In the genomic region with DNA sequence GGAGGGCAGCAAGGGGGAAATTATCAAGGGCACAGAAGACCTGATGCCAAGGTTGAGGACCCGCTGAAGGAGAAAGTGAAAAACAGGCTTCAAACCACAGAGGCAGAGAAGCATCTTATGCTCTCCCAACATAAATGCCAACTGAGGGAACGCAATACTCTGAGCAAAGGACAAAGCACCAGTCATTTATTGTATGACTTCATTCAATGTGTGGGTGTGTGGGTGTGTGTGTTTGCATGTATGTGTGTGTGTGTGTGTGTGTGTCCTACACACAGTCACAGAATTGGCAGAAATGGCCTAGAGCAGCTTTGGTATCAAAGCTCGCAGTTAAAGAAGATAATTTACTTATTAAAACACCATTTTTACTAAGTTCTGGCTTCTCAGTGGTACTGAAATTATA, we compare ENCODE assay signal across 21 cellular contexts. TPM values are rescaled to one million over a fixed set of nuclear protein-coding genes. Genes with fewer than 3 reads are reported as not detected.
DNase-seq lines count a peak whose midpoint lies in the region; ATAC-seq and TF ChIP-seq lines count a peak whose summit lies in the region.
"Had no signal": no experiment of that assay in that cellular context is flagged by ENCODE, and none has a peak within 500 bp of the region (broad histone marks: within the 10 kb centered on the region; RNA-seq: fewer than 3 reads in every experiment).

No MANE protein-coding gene starts in this region.

- CTCF ChIA-PET in CD8-positive, alpha-beta memory T cell (lab: Charles Lee), result no interaction called here
- CTCF ChIA-PET in activated naive CD4-positive, alpha-beta T cell treated with anti-CD3 and anti-CD28 coated beads, Interleukin-2, amount 10 ng/mL, durations not matched to agents 7 days and 5 days (lab: Charles Lee), result interaction anchor here (5.1 kb wide), 1 partner anchor 16 kb away, joined by 30 read pairs; no protein-coding TSS in a partner anchor

- H3K23ac ChIP-seq in mesenchymal stem cell (ENCODE audit: low read length in 2 of 2), result no peak overlapping the region

- H3K4me3 Mint-ChIP-seq in CD4-positive, CD25-positive, alpha-beta regulatory T cell, result peak overlapping the region; percentile 20 to 89 (median 78)
- H3K4me3 Mint-ChIP-seq in CD8-positive, alpha-beta memory T cell, result peak overlapping the region in 4 of 7 donors; percentile 1 to 24 (median 12)
- H3K4me3 Mint-ChIP-seq in activated naive CD4-positive, alpha-beta T cell treated with anti-CD3 and anti-CD28 coated beads, Interleukin-2, amount 10 ng/mL, durations not matched to agents 7 days and 5 days, result no peak overlapping the region
- no peak overlapping the region for H3K4me3 Mint-ChIP-seq in neural progenitor cell
- H3K4me3 Mint-ChIP-seq: type B pancreatic cell had no signal

- POLR2A ChIA-PET in CD8-positive, alpha-beta memory T cell (lab: Charles Lee), result no interaction called here

- H4K20me1 ChIP-seq in neural progenitor cell (ENCODE audit: low read depth), result no peaks in the 10 kb centered on the region

- no peak overlapping the region for H3K18ac ChIP-seq in mesenchymal stem cell (ENCODE audit: low read depth in 1 of 2, low read length in 2 of 2)

- no peak overlapping the region for H2BK15ac ChIP-seq in mesenchymal stem cell (ENCODE audit: low read depth, poor library complexity, severe bottlenecking)

- no peaks in the 10 kb centered on the region for H3K27me3 ChIP-seq in CD4-positive, CD25-positive, alpha-beta regulatory T cell (ENCODE audit: control insufficient read depth, insufficient read depth, low read length)
- H3K27me3 ChIP-seq in CD8-positive, alpha-beta memory T cell (ENCODE audit: insufficient read depth, low read length, poor library complexity, severe bottlenecking), result no peaks in the 10 kb centered on the region
- H3K27me3 ChIP-seq in mesenchymal stem cell (ENCODE audit: control insufficient read depth in 1 of 2, insufficient read depth in 1 of 2, low read length in 2 of 2) (no peaks in the 10 kb centered on the region), neural progenitor cell (no peaks in the 10 kb centered on the region), left ventricle myocardium inferior (ENCODE audit: low read depth) (no peaks in the 10 kb centered on the region)
- H3K27me3 ChIP-seq: brain microvascular endothelial cell, heart left ventricle had no signal

- peak overlapping the region; percentile 57 to 96 (median 96) for H3K27ac Mint-ChIP-seq in CD4-positive, CD25-positive, alpha-beta regulatory T cell
- H3K27ac Mint-ChIP-seq in CD8-positive, alpha-beta memory T cell, result peak overlapping the region in 6 of 8 donors; percentile 8 to 78 (median 62)
- H3K27ac Mint-ChIP-seq in activated naive CD4-positive, alpha-beta T cell treated with anti-CD3 and anti-CD28 coated beads, Interleukin-2, amount 10 ng/mL, durations not matched to agents 7 days and 5 days, result peak overlapping the region; percentile 21
- H3K27ac Mint-ChIP-seq in neural progenitor cell, result no peak overlapping the region
- H3K27ac Mint-ChIP-seq: type B pancreatic cell had no signal

- peak overlapping the region; percentile 55 for H3K4me3 ChIP-seq in CD4-positive, CD25-positive, alpha-beta regulatory T cell (ENCODE audit: low read depth, low read length)
- no peak overlapping the region for H3K4me3 ChIP-seq in CD8-positive, alpha-beta memory T cell (ENCODE audit: low read length)
- H3K4me3 ChIP-seq in mesenchymal stem cell (ENCODE audit: insufficient read depth in 1 of 2, low read depth in 1 of 2, low read length in 2 of 2) (no peak overlapping the region), neural progenitor cell (no peak overlapping the region), left ventricle myocardium inferior (no peak overlapping the region)
- H3K4me3 ChIP-seq: heart left ventricle had no signal

- H3K4me2 ChIP-seq in mesenchymal stem cell (ENCODE audit: low read length, poor library complexity, severe bottlenecking) (no peak overlapping the region), neural progenitor cell (no peak overlapping the region)

- DNase-seq in CD4-positive, CD25-positive, alpha-beta regulatory T cell, result no peak
- DNase-seq in CD8-positive, alpha-beta memory T cell, result no peak
- no peak for DNase-seq in activated naive CD4-positive, alpha-beta T cell treated with anti-CD3 and anti-CD28 coated beads, Interleukin-2, amount 10 ng/mL, durations not matched to agents 7 days and 5 days
- DNase-seq in mesenchymal stem cell (no peak), neural progenitor cell (ENCODE audit: low spot score) (no peak), left cardiac atrium (no peak), left ventricle myocardium inferior (no peak)
- DNase-seq: activated CD4-positive, CD25-positive, alpha-beta regulatory T cell treated with anti-CD3 and anti-CD28 coated beads, Interleukin-2, amount 50 U/mL, for 72 hours; activated gamma-delta T cell; brain microvascular endothelial cell; dermis blood vessel endothelial cell; DMS79; heart left ventricle; mesendoderm; NCI-H1694; NCI-H446; retina; T-helper 9 cell had no signal

- no peak overlapping the region for H4K91ac ChIP-seq in mesenchymal stem cell (ENCODE audit: low read length)

- H3F3A ChIP-seq in neural progenitor cell (ENCODE audit: low read depth), result no peaks in the 10 kb centered on the region

- H3K79me1 ChIP-seq in mesenchymal stem cell (replicated peaks; ENCODE audit: low read length, poor library complexity, severe bottlenecking), result peaks cover 23% of the 10 kb centered on the region

- intact Hi-C loops in left cardiac atrium (cut with DNase I) (no loop called here), left ventricle myocardium inferior (cut with micrococcal nuclease) (no loop called here)

- H3K36me3 ChIP-seq in CD4-positive, CD25-positive, alpha-beta regulatory T cell (ENCODE audit: control insufficient read depth, insufficient read depth, low read length), result peaks cover 37% of the 10 kb centered on the region
- peaks cover 11% of the 10 kb centered on the region for H3K36me3 ChIP-seq in CD8-positive, alpha-beta memory T cell (ENCODE audit: insufficient read depth, low read length)
- peaks cover 9 to 11% of the 10 kb centered on the region in 2 experiments for H3K36me3 ChIP-seq in mesenchymal stem cell (ENCODE audit: control insufficient read depth in 1 of 2, insufficient read depth in 2 of 2, low read depth in 1 of 2, low read length in 2 of 2)
- H3K36me3 ChIP-seq in neural progenitor cell, result no peaks in the 10 kb centered on the region
- peaks cover 7% of the 10 kb centered on the region for H3K36me3 ChIP-seq in left ventricle myocardium inferior
- H3K36me3 ChIP-seq: brain microvascular endothelial cell had no signal

- H2AK5ac ChIP-seq in mesenchymal stem cell (ENCODE audit: low read length, severe bottlenecking), result peak overlapping the region; percentile 89

- H3K27me3 Mint-ChIP-seq in CD4-positive, CD25-positive, alpha-beta regulatory T cell, result no peaks in the 10 kb centered on the region
- H3K27me3 Mint-ChIP-seq in CD8-positive, alpha-beta memory T cell, result no peaks in the 10 kb centered on the region
- H3K27me3 Mint-ChIP-seq in activated naive CD4-positive, alpha-beta T cell treated with anti-CD3 and anti-CD28 coated beads, Interleukin-2, amount 10 ng/mL, durations not matched to agents 7 days and 5 days, result no peaks in the 10 kb centered on the region
- H3K27me3 Mint-ChIP-seq in neural progenitor cell (ENCODE audit: insufficient read depth, low read depth), result no peaks in the 10 kb centered on the region
- H3K27me3 Mint-ChIP-seq: type B pancreatic cell had no signal

- no peak overlapping the region for H2BK120ac ChIP-seq in mesenchymal stem cell (ENCODE audit: low read depth, low read length)

- no peak overlapping the region for H4K8ac ChIP-seq in mesenchymal stem cell (ENCODE audit: low read length)

- peaks cover 95% of the 10 kb centered on the region for H3K4me1 ChIP-seq in CD4-positive, CD25-positive, alpha-beta regulatory T cell (ENCODE audit: control insufficient read depth, insufficient read depth, low read length, poor library complexity, severe bottlenecking)
- H3K4me1 ChIP-seq in CD8-positive, alpha-beta memory T cell (ENCODE audit: insufficient read depth, low read length), result peaks cover 51% of the 10 kb centered on the region
- peaks cover 16% of the 10 kb centered on the region for H3K4me1 ChIP-seq in mesenchymal stem cell (ENCODE audit: control insufficient read depth, insufficient read depth, low read depth, low read length)
- H3K4me1 ChIP-seq in neural progenitor cell, result peaks cover 3% of the 10 kb centered on the region
- peaks cover 29% of the 10 kb centered on the region for H3K4me1 ChIP-seq in left ventricle myocardium inferior

- no peak overlapping the region for H2BK12ac ChIP-seq in mesenchymal stem cell (ENCODE audit: low read length in 2 of 2)

- ATAC-seq in CD4-positive, CD25-positive, alpha-beta regulatory T cell (ENCODE audit: low read depth in 2 of 2), result no peak
- no peak for ATAC-seq in left cardiac atrium
- ATAC-seq: heart left ventricle, Right ventricle myocardium inferior had no signal

- TF ChIP-seq CTCF in neural progenitor cell (IDR thresholded peaks at IDR 0.05) (no peak), left ventricle myocardium inferior (IDR thresholded peaks at IDR 0.05; ENCODE audit: borderline replicate concordance) (no peak)

- peaks cover 3% of the 10 kb centered on the region for H3K79me2 ChIP-seq in neural progenitor cell (ENCODE audit: low read depth)

- no peak overlapping the region for H2AFZ ChIP-seq in mesenchymal stem cell (ENCODE audit: low read depth, low read length)
- no peak overlapping the region for H2AFZ ChIP-seq in neural progenitor cell (replicated peaks)

- no peak overlapping the region for H3K14ac ChIP-seq in mesenchymal stem cell (ENCODE audit: low read length in 2 of 2)

- H3K9me3 Mint-ChIP-seq in CD4-positive, CD25-positive, alpha-beta regulatory T cell, result no peaks in the 10 kb centered on the region
- no peaks in the 10 kb centered on the region for H3K9me3 Mint-ChIP-seq in CD8-positive, alpha-beta memory T cell
- H3K9me3 Mint-ChIP-seq in activated naive CD4-positive, alpha-beta T cell treated with anti-CD3 and anti-CD28 coated beads, Interleukin-2, amount 10 ng/mL, durations not matched to agents 7 days and 5 days, result no peaks in the 10 kb centered on the region
- H3K9me3 Mint-ChIP-seq in neural progenitor cell, result peaks cover 4% of the 10 kb centered on the region
- H3K9me3 Mint-ChIP-seq: type B pancreatic cell had no signal

- H3K4me1 Mint-ChIP-seq in CD4-positive, CD25-positive, alpha-beta regulatory T cell, result peaks cover 54 to 95% (median 79%) of the 10 kb centered on the region in 4 donors
- peaks cover 75 to 87% (median 83%) of the 10 kb centered on the region in 3 donors for H3K4me1 Mint-ChIP-seq in CD8-positive, alpha-beta memory T cell
- H3K4me1 Mint-ChIP-seq in activated naive CD4-positive, alpha-beta T cell treated with anti-CD3 and anti-CD28 coated beads, Interleukin-2, amount 10 ng/mL, durations not matched to agents 7 days and 5 days, result peaks cover 75% of the 10 kb centered on the region
- H3K4me1 Mint-ChIP-seq in neural progenitor cell, result peaks cover 29% of the 10 kb centered on the region

- WGBS in mesenchymal stem cell, result 94% methylated on average over 2 of the region's 3 CpGs

- H3K9ac ChIP-seq in mesenchymal stem cell (ENCODE audit: low read length) (no peak overlapping the region), neural progenitor cell (no peak overlapping the region)

- H3K27ac ChIP-seq in CD4-positive, CD25-positive, alpha-beta regulatory T cell (ENCODE audit: insufficient read depth, low read length, poor library complexity, severe bottlenecking), result peak overlapping the region; percentile 91
- no peak overlapping the region for H3K27ac ChIP-seq in CD8-positive, alpha-beta memory T cell (ENCODE audit: low read depth, low read length)
- H3K27ac ChIP-seq in mesenchymal stem cell (ENCODE audit: low read length, poor library complexity, severe bottlenecking) (no peak overlapping the region), neural progenitor cell (no peak overlapping the region), left ventricle myocardium inferior (replicated peaks) (no peak overlapping the region)
- H3K27ac ChIP-seq: brain microvascular endothelial cell, C4-2B, heart left ventricle had no signal

- no peak overlapping the region for H2BK5ac ChIP-seq in mesenchymal stem cell (ENCODE audit: low read depth, low read length, poor library complexity, severe bottlenecking)

- H3K36me3 Mint-ChIP-seq in CD4-positive, CD25-positive, alpha-beta regulatory T cell, result peaks cover 56% of the 10 kb centered on the region
- H3K36me3 Mint-ChIP-seq in CD8-positive, alpha-beta memory T cell, result peaks cover 24 to 71% (median 28%) of the 10 kb centered on the region in 3 donors
- peaks cover 73% of the 10 kb centered on the region for H3K36me3 Mint-ChIP-seq in activated naive CD4-positive, alpha-beta T cell treated with anti-CD3 and anti-CD28 coated beads, Interleukin-2, amount 10 ng/mL, durations not matched to agents 7 days and 5 days
- peaks cover 55% of the 10 kb centered on the region for H3K36me3 Mint-ChIP-seq in neural progenitor cell

- H3K9me3 ChIP-seq in CD4-positive, CD25-positive, alpha-beta regulatory T cell (ENCODE audit: control insufficient read depth in 2 of 2, low read length in 2 of 2), result no peaks in the 10 kb centered on the region
- no peaks in the 10 kb centered on the region for H3K9me3 ChIP-seq in CD8-positive, alpha-beta memory T cell (ENCODE audit: low read length)
- H3K9me3 ChIP-seq in mesenchymal stem cell (ENCODE audit: control insufficient read depth, low read length) (no peaks in the 10 kb centered on the region), neural progenitor cell (ENCODE audit: low read depth) (no peaks in the 10 kb centered on the region), left ventricle myocardium inferior (replicated peaks) (no peaks in the 10 kb centered on the region)
- H3K9me3 ChIP-seq: heart left ventricle had no signal

- H3K4ac ChIP-seq in mesenchymal stem cell (ENCODE audit: low read depth in 1 of 2, low read length in 2 of 2), result no peak overlapping the region

RNA-seq across cellular contexts. Expression of a gene that starts 51.4 kb away (rescaled TPM):
- total RNA-seq in CD4-positive, CD25-positive, alpha-beta regulatory T cell, result 162 TPM
- polyA plus RNA-seq in CD4-positive, CD25-positive, alpha-beta regulatory T cell, result 100 to 1,000 TPM in 3 of 4 donors, 10 to 100 TPM in 1; 83.3 to 125 (median 110) TPM
- 10 to 100 TPM; 47.2 to 51.6 TPM for total RNA-seq in CD8-positive, alpha-beta memory T cell
- polyA plus RNA-seq in CD8-positive, alpha-beta memory T cell, result 76.1 TPM
- 57.9 TPM for polyA plus RNA-seq in mesenchymal stem cell (2013, experiment 1 of 2)
- polyA plus RNA-seq in mesenchymal stem cell (2013, experiment 2 of 2), result 58.4 TPM
- total RNA-seq in neural progenitor cell (ENCODE audit: low replicate concordance) (38.0 and 39.5 TPM in 2 replicates), left cardiac atrium (10 to 100 TPM; 25.7 to 27.6 TPM), left ventricle myocardium inferior (26.7 TPM)

Comparison
In these comparisons a context has a peak if more than half of its experiments do, and no peak if none do; other contexts are left out.
1. H3K4me3 Mint-ChIP-seq: peak in CD4-positive, CD25-positive, alpha-beta regulatory T cell (4 of 4) and CD8-positive, alpha-beta memory T cell (4 of 7); none in activated naive CD4-positive, alpha-beta T cell treated with anti-CD3 and anti-CD28 coated beads, Interleukin-2, amount 10 ng/mL, durations not matched to agents 7 days and 5 days (single experiment) and neural progenitor cell (single experiment).